10 cellular contexts compared by ENCODE assay signal in the genomic region with DNA sequence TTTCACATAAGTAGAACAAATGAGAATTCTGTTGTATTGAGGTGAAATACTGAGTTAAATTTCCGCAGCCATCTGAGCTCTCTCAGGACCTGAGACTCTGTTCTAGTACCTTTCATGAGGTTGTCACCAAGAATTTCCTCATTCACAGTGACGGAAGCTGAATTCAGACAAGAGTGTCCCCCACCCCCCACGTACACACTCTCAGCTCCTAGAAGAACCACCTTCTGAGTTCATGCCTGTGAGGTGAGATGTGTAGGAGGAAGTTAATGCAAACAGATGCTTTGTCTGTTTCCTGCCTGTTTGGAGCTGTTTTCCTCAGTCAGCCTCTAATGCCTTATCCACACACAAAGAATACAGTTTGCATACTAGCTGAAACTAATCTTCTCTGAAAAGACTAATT. TPM values are rescaled to one million over a fixed set of nuclear protein-coding genes. Genes with fewer than 3 reads are reported as not detected.
A peak's percentile ranks its signal among the peaks of the same experiment; 100 is the strongest.
DNase-seq lines count a peak whose midpoint lies in the region; ATAC-seq and TF ChIP-seq lines count a peak whose summit lies in the region.
"Had no signal": no experiment of that assay in that cellular context is flagged by ENCODE, and none has a peak within 500 bp of the region (broad histone marks: within the 10 kb centered on the region; RNA-seq: fewer than 3 reads in every experiment).

No MANE protein-coding gene starts in this region.

- TF ChIP-seq CTCF in Loucy (conservative IDR thresholded peaks at IDR 0.05; ENCODE audit: low read length): no peak

- no peaks in the 10 kb centered on the region for H3K9me2 ChIP-seq in Loucy (replicated peaks; ENCODE audit: low read depth, low read length)

- intact Hi-C loops in right cardiac atrium (cut with DNase I): no loop called here

- H3K27ac ChIP-seq in right cardiac atrium (ENCODE audit: low read length): no peak overlapping the region
- H3K27ac ChIP-seq: ascending aorta had no signal

- peak overlapping the region; percentile 44 for H3K4me3 ChIP-seq in Loucy (ENCODE audit: low read length, poor library complexity, severe bottlenecking)
- no peak overlapping the region for H3K4me3 ChIP-seq in right cardiac atrium (ENCODE audit: low read length)
- H3K4me3 ChIP-seq: ascending aorta had no signal

- H3F3A ChIP-seq in Loucy (ENCODE audit: low read depth): 0 out of 2 replicates have a peak, but pooled peaks cover 4% of the 10 kb centered on the region

- no peak for ATAC-seq in HG02852 (IDR thresholded peaks at IDR 0.05; ENCODE audit: unreplicated experiment)
- ATAC-seq in right cardiac atrium: no peak

- no peaks in the 10 kb centered on the region for H4K20me1 ChIP-seq in Loucy (ENCODE audit: insufficient read depth, low read length, poor library complexity, severe bottlenecking)

- H3K79me2 ChIP-seq in Loucy (ENCODE audit: insufficient read depth, low read length): no peaks in the 10 kb centered on the region

- H3K27me3 ChIP-seq in Loucy (ENCODE audit: insufficient read depth, low read length, poor library complexity, severe bottlenecking): no peaks in the 10 kb centered on the region
- no peaks in the 10 kb centered on the region for H3K27me3 ChIP-seq in right cardiac atrium (ENCODE audit: control insufficient read depth, insufficient read depth)
- H3K27me3 ChIP-seq: ascending aorta had no signal

- H3K36me3 ChIP-seq in Loucy (ENCODE audit: insufficient read depth, low read length): no peaks in the 10 kb centered on the region
- H3K36me3 ChIP-seq: ascending aorta had no signal

- H3K4me1 ChIP-seq in Loucy (ENCODE audit: insufficient read depth, low read length, poor library complexity, severe bottlenecking): peaks cover 29% of the 10 kb centered on the region
- no peaks in the 10 kb centered on the region for H3K4me1 ChIP-seq in right cardiac atrium (ENCODE audit: control insufficient read depth, insufficient read depth, low read length)
- H3K4me1 ChIP-seq: ascending aorta had no signal

- peak overlapping the region; percentile 58 for H3K4me2 ChIP-seq in Loucy (ENCODE audit: low read depth, low read length, poor library complexity, severe bottlenecking)

- H2AFZ ChIP-seq in Loucy (ENCODE audit: low read length): peak overlapping the region; percentile 81

- DNase-seq in activated T-cell treated with anti-CD3 and anti-CD28 coated beads for 1 hour (ENCODE audit: low read depth) (peak; percentile 54), kidney tubule cell (ENCODE audit: low spot score) (peak; percentile 33), COLO829 (ENCODE audit: low spot score) (no peak), right cardiac atrium (no peak), SIG-M5 treated with dmso at 0.1 percent for 504 hours (lab: John Stamatoyannopoulos, UW; ENCODE audit: unreplicated experiment) (no peak)
- DNase-seq in stimulated activated CD8-positive, alpha-beta memory T cell treated with anti-CD3 and anti-CD28 coated beads, Interleukin-4, amount 100 ng/mL, for 48 hours: peak; percentile 75
- DNase-seq: substantia nigra had no signal

- H3K9ac ChIP-seq in Loucy (ENCODE audit: low read depth, low read length, poor library complexity, severe bottlenecking): peak overlapping the region; percentile 19

- H3K9me3 ChIP-seq in Loucy (ENCODE audit: insufficient read depth, low read depth, low read length): no peaks in the 10 kb centered on the region
- no peaks in the 10 kb centered on the region for H3K9me3 ChIP-seq in right cardiac atrium (ENCODE audit: control insufficient read depth, low read length)
- H3K9me3 ChIP-seq: ascending aorta had no signal

- 43% methylated on average over 3 of the region's 3 CpGs for WGBS in right cardiac atrium

RNA-seq across cellular contexts. Expression of gene BICDL1, which starts 18.2 kb away (rescaled TPM):
- total RNA-seq in right cardiac atrium: 1 to 10 TPM in 2 of 4 donors, under 1 TPM in 2; 0.76 to 2.1 (median 1.1) TPM
- polyA plus RNA-seq in right cardiac atrium: 0.11 TPM
- total RNA-seq: ascending aorta had no signal

Comparison
In these comparisons a context has a peak if more than half of its experiments do, and no peak if none do; other contexts are left out.
1. DNase-seq: peak in activated T-cell treated with anti-CD3 and anti-CD28 coated beads for 1 hour (single experiment), kidney tubule cell (single experiment) and stimulated activated CD8-positive, alpha-beta memory T cell treated with anti-CD3 and anti-CD28 coated beads, Interleukin-4, amount 100 ng/mL, for 48 hours (single experiment); none in COLO829 (single experiment), right cardiac atrium (0 of 3) and SIG-M5 treated with dmso at 0.1 percent for 504 hours (single experiment).